11 cellular contexts compared by ENCODE assay signal in the genomic region with DNA sequence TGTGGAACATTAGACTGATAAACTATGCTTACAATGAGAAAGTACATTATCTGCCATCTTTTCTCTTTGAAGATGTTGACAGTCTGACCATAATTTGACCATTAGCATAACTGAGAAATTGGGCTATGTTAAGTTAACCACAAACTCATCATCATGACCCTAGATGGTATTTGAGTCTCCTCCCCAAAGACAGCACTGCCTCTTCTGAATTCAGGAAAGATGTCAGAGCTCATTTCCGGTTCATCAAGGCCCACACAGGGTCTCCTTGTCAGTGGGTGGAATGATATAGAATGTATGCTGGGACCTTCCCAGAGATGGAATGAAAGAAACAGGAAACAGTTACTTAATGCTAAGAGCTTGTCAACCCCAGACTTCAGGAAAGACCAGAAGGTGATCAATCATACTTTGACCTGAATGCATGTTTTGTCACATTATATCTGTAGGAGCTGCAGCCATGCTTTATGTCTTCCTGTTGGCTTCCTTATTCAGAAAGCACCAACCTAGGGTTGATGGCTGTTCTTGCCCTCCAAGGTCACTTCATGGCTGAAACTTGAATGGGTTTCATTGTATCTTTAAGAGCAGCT.
DNase-seq lines count a peak whose midpoint lies in the region; ATAC-seq, FAIRE-seq and TF ChIP-seq lines count a peak whose summit lies in the region.
"Had no signal": no experiment of that assay in that cellular context is flagged by ENCODE, and none has a peak within 500 bp of the region (broad histone marks: within the 10 kb centered on the region; RNA-seq: fewer than 3 reads in every experiment).

No MANE protein-coding gene starts in this region.

- intact Hi-C loops in mammary epithelial cell (cut with micrococcal nuclease) (no loop called here), stomach (cut with DNase I; ENCODE audit: low total_unique reads) (no loop called here)

- H3K4me2 ChIP-seq in mammary epithelial cell (ENCODE audit: insufficient read depth, low read depth, low read length) = no peak overlapping the region

- ATAC-seq in HG03159 (IDR thresholded peaks at IDR 0.05; ENCODE audit: unreplicated experiment) (peak; percentile 33), HG02610 (IDR thresholded peaks at IDR 0.05; ENCODE audit: unreplicated experiment) (no peak)

- no TSS peak for BruUV-seq in mammary epithelial cell (replicated peaks; lab: Mats Ljungman, UMichigan)

- H3K27me3 ChIP-seq in mammary epithelial cell (ENCODE audit: insufficient read depth, low read length) = no peaks in the 10 kb centered on the region
- no peaks in the 10 kb centered on the region for H3K27me3 ChIP-seq in stomach

- no peak for TF ChIP-seq CTCF in mammary epithelial cell (conservative IDR thresholded peaks at IDR 0.05 in 1 of 2, IDR thresholded peaks at IDR 0.05 in 1 of 2; ENCODE audit: extremely low read depth in 1 of 2, insufficient read depth in 1 of 2, low read depth in 1 of 2, low read length in 2 of 2)
- no peak for TF ChIP-seq CTCF in stomach (IDR thresholded peaks at IDR 0.05)

- H3K4me1 ChIP-seq in mammary epithelial cell (ENCODE audit: insufficient read depth, low read length) = peaks cover 37% of the 10 kb centered on the region
- H3K4me1 ChIP-seq in stomach = peaks cover 0 to 57% (median 23%) of the 10 kb centered on the region in 4 donors

- peak; percentile 92 for FAIRE-seq in GM19239 (lab: Jason Lieb, UNC)
- FAIRE-seq: TTC549 had no signal

- WGBS in mammary epithelial cell (ENCODE audit: low coverage, missing lambda C conversion rate) = 90% methylated on average over 1 of the region's 1 CpG
- 62 to 78% (median 70%) methylated on average over 1 of the region's 1 CpG for WGBS in stomach, 5 donors

- no peak overlapping the region for H3K4me3 ChIP-seq in mammary epithelial cell (replicated peaks in 1 of 3; ENCODE audit: insufficient read depth in 1 of 3, low read depth in 2 of 3, low read length in 3 of 3)
- no peak overlapping the region for H3K4me3 ChIP-seq in stomach

- TF ChIP-seq POLR2A in stomach (IDR thresholded peaks at IDR 0.05) = no peak

- peak overlapping the region; percentile 52 for H2AFZ ChIP-seq in mammary epithelial cell (ENCODE audit: low read depth, low read length)

- H3K36me3 ChIP-seq in mammary epithelial cell (ENCODE audit: insufficient read depth, low read length) = no peaks in the 10 kb centered on the region
- H3K36me3 ChIP-seq in stomach = no peaks in the 10 kb centered on the region

- in situ Hi-C loops in mammary epithelial cell (cut with MboI; ENCODE audit: low sequenced_read_pairs in 2 of 2) = no loop called here

- CTCF ChIA-PET in mammary epithelial cell (lab: Charles Lee; ENCODE audit: low non-redundant PET) = interaction anchor here (0.6 kb wide), 1 partner anchor 73 kb away, joined by 4 read pairs; no protein-coding TSS in a partner anchor

- TF ChIP-seq EP300 in stomach (IDR thresholded peaks at IDR 0.05) = no peak

- H3K9ac ChIP-seq in mammary epithelial cell (ENCODE audit: insufficient read depth, low read length) = no peak overlapping the region

- H4K20me1 ChIP-seq in mammary epithelial cell (ENCODE audit: insufficient read depth, low read length) = no peaks in the 10 kb centered on the region

- no peaks in the 10 kb centered on the region for H3K79me2 ChIP-seq in mammary epithelial cell (ENCODE audit: insufficient read depth, low read length)

- H3K9me3 ChIP-seq in mammary epithelial cell (replicated peaks; ENCODE audit: insufficient read depth, low read length) (no peaks in the 10 kb centered on the region), stomach (no peaks in the 10 kb centered on the region)

- dilution Hi-C loops in mammary epithelial cell (cut with HindIII; ENCODE audit: low sequenced_read_pairs) = no loop called here

- H3K27ac ChIP-seq in mammary epithelial cell (ENCODE audit: insufficient read depth, low read depth, low read length) = no peak overlapping the region
- H3K27ac ChIP-seq in stomach = peak overlapping the region in 2 of 5 donors; percentile 7 to 36

- no peak for DNase-seq in GM19239 (ENCODE audit: insufficient read length, low spot score)
- DNase-seq in mammary epithelial cell = no peak
- peak; percentile 16 for DNase-seq in renal cortical epithelial cell (ENCODE audit: low read depth)
- DNase-seq in stomach = no peak
- no peak for DNase-seq in NOMO-1 treated with dmso at 0.1 percent for 144 hours (lab: John Stamatoyannopoulos, UW; ENCODE audit: unreplicated experiment)
- no peak for DNase-seq in NCI-H526 (lab: John Stamatoyannopoulos, UW)
- DNase-seq: activated naive CD4-positive, alpha-beta T cell treated with Interleukin-2 at 50 U/mL for 16 hours; NCI-H524 treated with DMSO at 0.1 percent for 48 hours had no signal
